ENCODE assay signal across 17 cellular contexts in genomic region chr4:81638698-81639097, GRCh38.
A peak's percentile ranks its signal among the peaks of the same experiment; 100 is the strongest.
DNase-seq lines count a peak whose midpoint lies in the region; ATAC-seq and TF ChIP-seq lines count a peak whose summit lies in the region.
"Had no signal": no experiment of that assay in that cellular context is flagged by ENCODE, and none has a peak within 500 bp of the region (broad histone marks: within the 10 kb centered on the region; RNA-seq: fewer than 3 reads in every experiment).

No MANE protein-coding gene starts in this region.

- TF ChIP-seq CTCF in activated CD8-positive, alpha-beta T cell treated with anti-CD3 and anti-CD28 coated beads for 36 hours (IDR thresholded peaks at IDR 0.05): no peak

- ATAC-seq in activated CD4-positive, alpha-beta T cell treated with anti-CD3 and anti-CD28 coated beads for 36 hours: peak; percentile 62
- peak; percentile 68 for ATAC-seq in activated naive CD8-positive, alpha-beta T cell treated with anti-CD3 and anti-CD28 coated beads, Interleukin-2, amount 10 ng/mL, durations not matched to agents 7 days and 5 days (ENCODE audit: low read depth)
- peak; percentile 13 for ATAC-seq in activated CD8-positive, alpha-beta T cell treated with anti-CD3 and anti-CD28 coated beads for 36 hours
- peak; percentile 48 for ATAC-seq in stimulated activated effector memory CD8-positive, alpha-beta T cell treated with anti-CD3 and anti-CD28 coated beads, Interleukin-12 subunit alpha, Interleukin-12 subunit beta, amount 100 ng/mL, for 72 hours
- no peak for ATAC-seq in GM18520 (IDR thresholded peaks at IDR 0.05; ENCODE audit: unreplicated experiment)
- ATAC-seq: CD8-positive, alpha-beta T cell; HCT116 had no signal

- DNase-seq in activated CD4-positive, alpha-beta T cell treated with anti-CD3 and anti-CD28 coated beads for 36 hours: no peak
- DNase-seq in activated CD4-positive, alpha-beta T cell treated with anti-CD3 and anti-CD28 coated beads for 48 hours: no peak
- no peak for DNase-seq in activated naive CD8-positive, alpha-beta T cell treated with anti-CD3 and anti-CD28 coated beads, Interleukin-2, amount 10 ng/mL, durations not matched to agents 7 days and 5 days
- no peak for DNase-seq in activated naive CD8-positive, alpha-beta T cell treated with anti-CD3 and anti-CD28 coated beads for 36 hours
- no peak for DNase-seq in activated CD8-positive, alpha-beta T cell treated with anti-CD3 and anti-CD28 coated beads for 36 hours
- DNase-seq in stimulated activated effector memory CD8-positive, alpha-beta T cell treated with anti-CD3 and anti-CD28 coated beads, Interleukin-12 subunit alpha, Interleukin-12 subunit beta, amount 100 ng/mL, for 72 hours (ENCODE audit: low spot score in 2 of 2): no peak
- no peak for DNase-seq in ecto neural progenitor cell (ENCODE audit: low spot score)
- DNase-seq: Calu3; CD8-positive, alpha-beta T cell; DMS79 treated with DMSO at 0.1 percent for 48 hours; GF-D8; GOT3; H7; HFFc6 had no signal

- intact Hi-C loops in activated CD4-positive, alpha-beta T cell treated with anti-CD3 and anti-CD28 coated beads for 36 hours (cut with DNase I, micrococcal nuclease): no loop called here
- intact Hi-C loops in activated CD8-positive, alpha-beta T cell treated with anti-CD3 and anti-CD28 coated beads for 36 hours (cut with micrococcal nuclease): no loop called here

- H3K27me3 Mint-ChIP-seq in activated CD4-positive, alpha-beta T cell treated with anti-CD3 and anti-CD28 coated beads for 36 hours: peaks cover 1% of the 10 kb centered on the region
- H3K27me3 Mint-ChIP-seq in activated naive CD8-positive, alpha-beta T cell treated with anti-CD3 and anti-CD28 coated beads, Interleukin-2, amount 10 ng/mL, durations not matched to agents 7 days and 5 days: no peaks in the 10 kb centered on the region
- H3K27me3 Mint-ChIP-seq in activated naive CD8-positive, alpha-beta T cell treated with anti-CD3 and anti-CD28 coated beads for 36 hours: no peaks in the 10 kb centered on the region
- no peaks in the 10 kb centered on the region for H3K27me3 Mint-ChIP-seq in activated CD8-positive, alpha-beta T cell treated with anti-CD3 and anti-CD28 coated beads for 36 hours
- H3K27me3 Mint-ChIP-seq: B cell had no signal

- H3K4me3 Mint-ChIP-seq in activated CD4-positive, alpha-beta T cell treated with anti-CD3 and anti-CD28 coated beads for 36 hours: no peak overlapping the region
- no peak overlapping the region for H3K4me3 Mint-ChIP-seq in activated naive CD8-positive, alpha-beta T cell treated with anti-CD3 and anti-CD28 coated beads, Interleukin-2, amount 10 ng/mL, durations not matched to agents 7 days and 5 days
- no peak overlapping the region for H3K4me3 Mint-ChIP-seq in activated naive CD8-positive, alpha-beta T cell treated with anti-CD3 and anti-CD28 coated beads for 36 hours
- H3K4me3 Mint-ChIP-seq in activated CD8-positive, alpha-beta T cell treated with anti-CD3 and anti-CD28 coated beads for 36 hours: no peak overlapping the region
- H3K4me3 Mint-ChIP-seq in stimulated activated effector memory CD8-positive, alpha-beta T cell treated with anti-CD3 and anti-CD28 coated beads, Interleukin-12 subunit alpha, Interleukin-12 subunit beta, amount 100 ng/mL, for 72 hours: no peak overlapping the region
- H3K4me3 Mint-ChIP-seq: B cell; CD8-positive, alpha-beta T cell; HFFc6 had no signal

- CTCF ChIA-PET in activated CD4-positive, alpha-beta T cell treated with anti-CD3 and anti-CD28 coated beads for 36 hours (lab: Charles Lee): no interaction called here
- CTCF ChIA-PET in activated CD8-positive, alpha-beta T cell treated with anti-CD3 and anti-CD28 coated beads for 36 hours (lab: Charles Lee): no interaction called here

- POLR2A ChIA-PET in activated CD4-positive, alpha-beta T cell treated with anti-CD3 and anti-CD28 coated beads for 36 hours (lab: Charles Lee): no interaction called here
- POLR2A ChIA-PET in activated naive CD8-positive, alpha-beta T cell treated with anti-CD3 and anti-CD28 coated beads, Interleukin-2, amount 10 ng/mL, durations not matched to agents 7 days and 5 days (lab: Charles Lee): no interaction called here
- POLR2A ChIA-PET in activated CD8-positive, alpha-beta T cell treated with anti-CD3 and anti-CD28 coated beads for 36 hours (lab: Charles Lee): no interaction called here

- H3K9me3 Mint-ChIP-seq in activated CD4-positive, alpha-beta T cell treated with anti-CD3 and anti-CD28 coated beads for 36 hours (ENCODE audit: low read depth): no peaks in the 10 kb centered on the region
- H3K9me3 Mint-ChIP-seq in activated naive CD8-positive, alpha-beta T cell treated with anti-CD3 and anti-CD28 coated beads, Interleukin-2, amount 10 ng/mL, durations not matched to agents 7 days and 5 days: peaks cover 6% of the 10 kb centered on the region
- peaks cover 2% of the 10 kb centered on the region for H3K9me3 Mint-ChIP-seq in activated naive CD8-positive, alpha-beta T cell treated with anti-CD3 and anti-CD28 coated beads for 36 hours
- no peaks in the 10 kb centered on the region for H3K9me3 Mint-ChIP-seq in activated CD8-positive, alpha-beta T cell treated with anti-CD3 and anti-CD28 coated beads for 36 hours
- H3K9me3 Mint-ChIP-seq in stimulated activated effector memory CD8-positive, alpha-beta T cell treated with anti-CD3 and anti-CD28 coated beads, Interleukin-12 subunit alpha, Interleukin-12 subunit beta, amount 100 ng/mL, for 72 hours: no peaks in the 10 kb centered on the region
- H3K9me3 Mint-ChIP-seq: CD8-positive, alpha-beta T cell had no signal

- H3K36me3 Mint-ChIP-seq in activated CD4-positive, alpha-beta T cell treated with anti-CD3 and anti-CD28 coated beads for 36 hours (ENCODE audit: low read depth): no peaks in the 10 kb centered on the region
- H3K36me3 Mint-ChIP-seq in activated naive CD8-positive, alpha-beta T cell treated with anti-CD3 and anti-CD28 coated beads, Interleukin-2, amount 10 ng/mL, durations not matched to agents 7 days and 5 days: peaks cover 2% of the 10 kb centered on the region
- H3K36me3 Mint-ChIP-seq in activated naive CD8-positive, alpha-beta T cell treated with anti-CD3 and anti-CD28 coated beads for 36 hours: peaks cover 3% of the 10 kb centered on the region
- no peaks in the 10 kb centered on the region for H3K36me3 Mint-ChIP-seq in activated CD8-positive, alpha-beta T cell treated with anti-CD3 and anti-CD28 coated beads for 36 hours (ENCODE audit: low read depth)
- no peaks in the 10 kb centered on the region for H3K36me3 Mint-ChIP-seq in stimulated activated effector memory CD8-positive, alpha-beta T cell treated with anti-CD3 and anti-CD28 coated beads, Interleukin-12 subunit alpha, Interleukin-12 subunit beta, amount 100 ng/mL, for 72 hours
- H3K36me3 Mint-ChIP-seq: CD8-positive, alpha-beta T cell had no signal

- H3K4me1 Mint-ChIP-seq in activated CD4-positive, alpha-beta T cell treated with anti-CD3 and anti-CD28 coated beads for 36 hours: peaks cover 4% of the 10 kb centered on the region
- H3K4me1 Mint-ChIP-seq in activated naive CD8-positive, alpha-beta T cell treated with anti-CD3 and anti-CD28 coated beads, Interleukin-2, amount 10 ng/mL, durations not matched to agents 7 days and 5 days: peaks cover 7% of the 10 kb centered on the region
- peaks cover 3% of the 10 kb centered on the region for H3K4me1 Mint-ChIP-seq in activated naive CD8-positive, alpha-beta T cell treated with anti-CD3 and anti-CD28 coated beads for 36 hours
- peaks cover 14% of the 10 kb centered on the region for H3K4me1 Mint-ChIP-seq in activated CD8-positive, alpha-beta T cell treated with anti-CD3 and anti-CD28 coated beads for 36 hours (ENCODE audit: low read depth)
- H3K4me1 Mint-ChIP-seq in stimulated activated effector memory CD8-positive, alpha-beta T cell treated with anti-CD3 and anti-CD28 coated beads, Interleukin-12 subunit alpha, Interleukin-12 subunit beta, amount 100 ng/mL, for 72 hours: no peaks in the 10 kb centered on the region

- H3K27ac Mint-ChIP-seq in activated CD4-positive, alpha-beta T cell treated with anti-CD3 and anti-CD28 coated beads for 36 hours: no peak overlapping the region
- H3K27ac Mint-ChIP-seq in activated naive CD8-positive, alpha-beta T cell treated with anti-CD3 and anti-CD28 coated beads, Interleukin-2, amount 10 ng/mL, durations not matched to agents 7 days and 5 days: no peak overlapping the region
- no peak overlapping the region for H3K27ac Mint-ChIP-seq in activated naive CD8-positive, alpha-beta T cell treated with anti-CD3 and anti-CD28 coated beads for 36 hours
- H3K27ac Mint-ChIP-seq in activated CD8-positive, alpha-beta T cell treated with anti-CD3 and anti-CD28 coated beads for 36 hours: no peak overlapping the region
- no peak overlapping the region for H3K27ac Mint-ChIP-seq in stimulated activated effector memory CD8-positive, alpha-beta T cell treated with anti-CD3 and anti-CD28 coated beads, Interleukin-12 subunit alpha, Interleukin-12 subunit beta, amount 100 ng/mL, for 72 hours
- H3K27ac Mint-ChIP-seq: B cell; CD8-positive, alpha-beta T cell; HFFc6 had no signal
